ENCODE assay signal across 31 cellular contexts in genomic region chr7:157674715-157675426, GRCh38.
A peak's percentile ranks its signal among the peaks of the same experiment; 100 is the strongest.
DNase-seq lines count a peak whose midpoint lies in the region; ATAC-seq and TF ChIP-seq lines count a peak whose summit lies in the region.
"Had no signal": no experiment of that assay in that cellular context is flagged by ENCODE, and none has a peak within 500 bp of the region (broad histone marks: within the 10 kb centered on the region; RNA-seq: fewer than 3 reads in every experiment).

No MANE protein-coding gene starts in this region.

- 86 to 88% methylated on average over 30 of the region's 30 CpGs for WGBS in heart right ventricle, 2 donors

- H3K27ac ChIP-seq in heart right ventricle (no peak overlapping the region), upper lobe of right lung (no peak overlapping the region), substantia nigra (ENCODE audit: low read depth, low read length, poor library complexity, severe bottlenecking) (no peak overlapping the region)
- H3K27ac ChIP-seq: coronary artery, GM23248, thoracic aorta, uterus had no signal

- H3K36me3 ChIP-seq in heart right ventricle = no peaks in the 10 kb centered on the region
- H3K36me3 ChIP-seq in upper lobe of right lung = no peaks in the 10 kb centered on the region
- H3K36me3 ChIP-seq: thoracic aorta, uterus had no signal

- H3K9me3 Mint-ChIP-seq in chondrocyte (ENCODE audit: low read depth) = no peaks in the 10 kb centered on the region
- no peaks in the 10 kb centered on the region for H3K9me3 Mint-ChIP-seq in activated T-cell treated with anti-CD3 and anti-CD28 coated beads, Interleukin-2, amount 50 U/mL, for 24 hours
- H3K9me3 Mint-ChIP-seq: activated CD4-positive, alpha-beta memory T cell treated with anti-CD3 and anti-CD28 coated beads, Interleukin-2, amount 10 ng/mL, durations not matched to agents 7 days and 5 days; activated naive CD8-positive, alpha-beta T cell treated with anti-CD3 and anti-CD28 coated beads for 36 hours; mesothelial cell of epicardium; stimulated activated memory B cell treated with anti-CD40 and anti-IgM and Interleukin-4, amounts not matched to agents 10 μg/mL and 1 μg/mL and 100 μg/mL, for 72 hours had no signal

- H3K4me1 ChIP-seq in heart right ventricle (no peaks in the 10 kb centered on the region), upper lobe of right lung (no peaks in the 10 kb centered on the region)
- H3K4me1 ChIP-seq: uterus had no signal

- intact Hi-C loops in Right ventricle myocardium superior (cut with DNase I) = no loop called here
- intact Hi-C loops in heart right ventricle (cut with DNase I) = no loop called here
- intact Hi-C loops in posterior vena cava (cut with DNase I) = no loop called here
- intact Hi-C loops in upper lobe of right lung (cut with DNase I) = no loop called here

- H3K36me3 Mint-ChIP-seq in chondrocyte (ENCODE audit: low read depth) = no peaks in the 10 kb centered on the region
- H3K36me3 Mint-ChIP-seq in activated T-cell treated with anti-CD3 and anti-CD28 coated beads, Interleukin-2, amount 50 U/mL, for 24 hours (ENCODE audit: low read depth) = no peaks in the 10 kb centered on the region
- H3K36me3 Mint-ChIP-seq: activated naive CD8-positive, alpha-beta T cell treated with anti-CD3 and anti-CD28 coated beads for 36 hours; CD4-positive, alpha-beta memory T cell; mesothelial cell of epicardium; naive B cell; stimulated activated memory B cell treated with anti-CD40 and anti-IgM and Interleukin-4, amounts not matched to agents 10 μg/mL and 1 μg/mL and 100 μg/mL, for 72 hours had no signal

- H3K4me3 Mint-ChIP-seq in chondrocyte (ENCODE audit: unreplicated experiment) = no peak overlapping the region
- no peak overlapping the region for H3K4me3 Mint-ChIP-seq in activated T-cell treated with anti-CD3 and anti-CD28 coated beads, Interleukin-2, amount 50 U/mL, for 24 hours
- H3K4me3 Mint-ChIP-seq: activated CD4-positive, alpha-beta memory T cell treated with anti-CD3 and anti-CD28 coated beads, Interleukin-2, amount 10 ng/mL, durations not matched to agents 7 days and 5 days; activated naive CD8-positive, alpha-beta T cell treated with anti-CD3 and anti-CD28 coated beads for 36 hours; CD4-positive, alpha-beta memory T cell; HFFc6; mesothelial cell of epicardium; naive B cell; stimulated activated memory B cell treated with anti-CD40 and anti-IgM and Interleukin-4, amounts not matched to agents 10 μg/mL and 1 μg/mL and 100 μg/mL, for 72 hours had no signal

- H3K4me1 Mint-ChIP-seq in chondrocyte (ENCODE audit: low read depth) = peaks cover 8% of the 10 kb centered on the region
- peaks cover 8% of the 10 kb centered on the region for H3K4me1 Mint-ChIP-seq in activated T-cell treated with anti-CD3 and anti-CD28 coated beads, Interleukin-2, amount 50 U/mL, for 24 hours (ENCODE audit: low read depth)
- H3K4me1 Mint-ChIP-seq: activated CD4-positive, alpha-beta memory T cell treated with anti-CD3 and anti-CD28 coated beads, Interleukin-2, amount 10 ng/mL, durations not matched to agents 7 days and 5 days; stimulated activated memory B cell treated with anti-CD40 and anti-IgM and Interleukin-4, amounts not matched to agents 10 μg/mL and 1 μg/mL and 100 μg/mL, for 72 hours had no signal

- H3K27me3 Mint-ChIP-seq in chondrocyte (ENCODE audit: low read depth) = peaks cover 60% of the 10 kb centered on the region
- H3K27me3 Mint-ChIP-seq in activated T-cell treated with anti-CD3 and anti-CD28 coated beads, Interleukin-2, amount 50 U/mL, for 24 hours = peaks cover 74% of the 10 kb centered on the region

- no peak for ATAC-seq in Right ventricle myocardium superior (ENCODE audit: poor library complexity)
- ATAC-seq in heart right ventricle = no peak
- no peak for ATAC-seq in upper lobe of right lung
- ATAC-seq: esophagus mucosa; stimulated activated memory B cell treated with anti-CD40 and anti-IgM and Interleukin-4, amounts not matched to agents 10 μg/mL and 1 μg/mL and 100 μg/mL, for 72 hours had no signal

- no peak for TF ChIP-seq CTCF in heart right ventricle (IDR thresholded peaks at IDR 0.05)
- no peak for TF ChIP-seq CTCF in chondrocyte (IDR thresholded peaks at IDR 0.05)
- no peak for TF ChIP-seq CTCF in upper lobe of right lung (IDR thresholded peaks at IDR 0.05)

- peaks cover 0 to 76% (median 57%) of the 10 kb centered on the region in 7 donors for H3K27me3 ChIP-seq in heart right ventricle
- H3K27me3 ChIP-seq in upper lobe of right lung = peaks cover 43% of the 10 kb centered on the region

- DNase-seq in Right ventricle myocardium superior = peak; percentile 34
- DNase-seq in heart right ventricle = no peak
- DNase-seq in chondrocyte (ENCODE audit: low spot score) = peak; percentile 90
- DNase-seq in posterior vena cava (ENCODE audit: low spot score) = peak; percentile 57
- DNase-seq in upper lobe of right lung = peak; percentile 55
- no peak for DNase-seq in effector CD8-positive, alpha-beta T cell (lab: John Stamatoyannopoulos, UW)
- no peak for DNase-seq in activated T-cell treated with anti-CD3 and anti-CD28 coated beads, Interleukin-2, amount 50 U/mL, for 24 hours
- no peak for DNase-seq in substantia nigra (lab: John Stamatoyannopoulos, UW)
- DNase-seq: activated CD4-positive, alpha-beta memory T cell treated with anti-CD3 and anti-CD28 coated beads, Interleukin-2, amount 10 ng/mL, durations not matched to agents 7 days and 5 days; activated gamma-delta T cell; activated naive CD8-positive, alpha-beta T cell treated with anti-CD3 and anti-CD28 coated beads for 36 hours; CD4-positive, alpha-beta memory T cell; GM23248; HFFc6; MM.1S; naive B cell; NCI-H1105 treated with DMSO at 0.1 percent for 48 hours; NCI-H1930; NCI-H526; NK-92 treated with Interleukin-12 subunit alpha and Interleukin-12 subunit beta, amount 100 ng/mL, for 24 hours; SHP77; stimulated activated CD4-positive, alpha-beta T cell treated with anti-CD3 and anti-CD28 coated beads, Interleukin-4, amount 100 ng/mL, for 4 hours; T-helper 2 cell had no signal

- H3K4me3 ChIP-seq in heart right ventricle (no peak overlapping the region), upper lobe of right lung (no peak overlapping the region)
- H3K4me3 ChIP-seq: coronary artery, GM23248, K562, thoracic aorta, uterus had no signal

- H3K9me3 ChIP-seq in heart right ventricle (no peaks in the 10 kb centered on the region), upper lobe of right lung (no peaks in the 10 kb centered on the region)
- H3K9me3 ChIP-seq: thoracic aorta, uterus had no signal

- no peak overlapping the region for H3K27ac Mint-ChIP-seq in chondrocyte (ENCODE audit: unreplicated experiment)
- no peak overlapping the region for H3K27ac Mint-ChIP-seq in activated T-cell treated with anti-CD3 and anti-CD28 coated beads, Interleukin-2, amount 50 U/mL, for 24 hours
- H3K27ac Mint-ChIP-seq: activated CD4-positive, alpha-beta memory T cell treated with anti-CD3 and anti-CD28 coated beads, Interleukin-2, amount 10 ng/mL, durations not matched to agents 7 days and 5 days; activated naive CD8-positive, alpha-beta T cell treated with anti-CD3 and anti-CD28 coated beads for 36 hours; CD4-positive, alpha-beta memory T cell; HFFc6; mesothelial cell of epicardium; naive B cell; progenitor cell of endocrine pancreas; stimulated activated memory B cell treated with anti-CD40 and anti-IgM and Interleukin-4, amounts not matched to agents 10 μg/mL and 1 μg/mL and 100 μg/mL, for 72 hours had no signal

Comparison
In these comparisons a context has a peak if more than half of its experiments do, and no peak if none do; other contexts are left out.
1. DNase-seq: peak in Right ventricle myocardium superior (single experiment), chondrocyte (single experiment), posterior vena cava (single experiment) and upper lobe of right lung (single experiment); none in heart right ventricle (0 of 2), effector CD8-positive, alpha-beta T cell (single experiment), activated T-cell treated with anti-CD3 and anti-CD28 coated beads, Interleukin-2, amount 50 U/mL, for 24 hours (single experiment) and substantia nigra (0 of 49).